16 cellular contexts compared by ENCODE assay signal in the genomic region with DNA sequence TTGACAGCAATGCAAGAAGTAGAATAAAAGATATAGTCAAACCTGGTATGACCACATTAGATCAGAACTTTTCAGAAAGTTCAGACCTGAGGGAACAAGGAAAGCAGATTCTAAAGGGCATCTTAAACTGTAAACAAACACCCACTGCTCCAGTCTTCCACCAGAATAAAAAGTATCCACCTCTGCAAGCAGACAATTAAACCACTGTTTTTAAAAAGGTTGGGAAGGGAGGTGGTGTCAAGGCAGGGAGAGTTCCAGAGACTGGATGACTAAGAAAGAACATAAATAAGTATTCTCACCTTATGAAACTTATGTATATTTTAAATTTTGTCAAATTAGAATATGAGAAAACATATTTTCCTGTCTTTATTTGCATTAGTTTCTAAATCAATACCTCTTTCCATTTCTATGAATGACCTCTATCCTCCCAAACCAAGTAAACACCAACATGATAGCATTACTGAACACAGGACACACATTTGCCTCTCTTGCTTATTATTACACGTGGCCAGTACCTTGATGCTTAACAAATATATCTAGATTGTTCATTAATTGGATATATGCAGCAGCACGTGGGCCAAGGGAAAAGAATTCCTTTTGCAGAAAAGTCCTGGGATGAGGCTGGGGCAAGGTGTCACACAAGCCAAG.
"Had no signal": no experiment of that assay in that cellular context is flagged by ENCODE, and none has a peak within 500 bp of the region (broad histone marks: within the 10 kb centered on the region; RNA-seq: fewer than 3 reads in every experiment).

No MANE protein-coding gene starts in this region.

- H3K27ac ChIP-seq: epithelial cell of prostate, hepatocyte, psoas muscle had no signal

- H3K27me3 ChIP-seq: hepatocyte had no signal

- H3K4me2 ChIP-seq: hepatocyte had no signal

- H3K4me3 Mint-ChIP-seq: activated T-helper 1 cell treated with anti-CD3 and anti-CD28 coated beads, Interleukin-12 subunit alpha, Interleukin-12 subunit beta, Interleukin-2, Interleukin-4 antibody, amounts not matched to agents 30 ng/mL and 10 ng/mL and 1 ng/mL, durations not matched to agents 14 hours and 24 hours and 36 hours; natural killer cell had no signal

- H3K36me3 Mint-ChIP-seq: natural killer cell had no signal

- H3K27ac Mint-ChIP-seq: activated T-helper 1 cell treated with anti-CD3 and anti-CD28 coated beads, Interleukin-12 subunit alpha, Interleukin-12 subunit beta, Interleukin-2, Interleukin-4 antibody, amounts not matched to agents 30 ng/mL and 10 ng/mL and 1 ng/mL, durations not matched to agents 14 hours and 24 hours and 36 hours; natural killer cell had no signal

- H3K9me3 Mint-ChIP-seq: activated T-helper 1 cell treated with anti-CD3 and anti-CD28 coated beads, Interleukin-12 subunit alpha, Interleukin-12 subunit beta, Interleukin-2, Interleukin-4 antibody, amounts not matched to agents 30 ng/mL and 10 ng/mL and 1 ng/mL, durations not matched to agents 14 hours and 24 hours and 36 hours; natural killer cell had no signal

- H3K4me3 ChIP-seq: hepatocyte, lung, psoas muscle had no signal

- H3K9me3 ChIP-seq: psoas muscle had no signal

- DNase-seq: activated CD4-positive, alpha-beta T cell treated with anti-CD3 and anti-CD28 coated beads for 1 hour; activated CD4-positive, alpha-beta T cell treated with anti-CD3 and anti-CD28 coated beads, Interleukin-2, amount 50 U/mL, for 48 hours; activated naive CD4-positive, alpha-beta T cell treated with Interleukin-2 at 50 U/mL for 16 hours; effector memory CD4-positive, alpha-beta T cell; kidney glomerular epithelial cell; natural killer cell; psoas muscle; stimulated activated CD4-positive, alpha-beta T cell treated with anti-CD3 and anti-CD28 coated beads, Interleukin-2, amount 100 ng/mL, for 48 hours; stimulated activated CD8-positive, alpha-beta memory T cell treated with anti-CD3 and anti-CD28 coated beads, Interleukin-4, amount 100 ng/mL, for 48 hours; stimulated activated naive CD8-positive, alpha-beta T cell treated with anti-CD3 and anti-CD28 coated beads, Interleukin-15, Interleukin-2, amounts not matched to agents 100 U/mL and 50 U/mL, for 24 hours; SW 1271; T-helper 9 cell had no signal

- ATAC-seq: natural killer cell; psoas muscle; stimulated activated naive CD8-positive, alpha-beta T cell treated with anti-CD3 and anti-CD28 coated beads, Interleukin-15, Interleukin-2, amounts not matched to agents 100 U/mL and 50 U/mL, for 24 hours had no signal

- H2AFZ ChIP-seq: hepatocyte had no signal
